8 cellular contexts compared by ENCODE assay signal in genomic region chr10:102773986-102774385, GRCh38. TPM values are rescaled to one million over a fixed set of nuclear protein-coding genes. Genes with fewer than 3 reads are reported as not detected.
DNase-seq lines count a peak whose midpoint lies in the region; ATAC-seq and TF ChIP-seq lines count a peak whose summit lies in the region.

No MANE protein-coding gene starts in this region.

- peaks cover 0 to 4% (median 0%) of the 10 kb centered on the region in 9 donors for H3K36me3 ChIP-seq in heart left ventricle
- no peaks in the 10 kb centered on the region for H3K36me3 ChIP-seq in sigmoid colon

- H3K27ac ChIP-seq in heart left ventricle (peak overlapping the region; percentile 86 to 99 (median 96)), sigmoid colon (peak overlapping the region; percentile 93 to 99 (median 95))

- H3K4me3 ChIP-seq in GM12865 (ENCODE audit: low read depth, low read length) (no peak overlapping the region), heart left ventricle (no peak overlapping the region), sigmoid colon (no peak overlapping the region)

- intact Hi-C loops in heart left ventricle (cut with DNase I) = loop anchor here in 1 of 10 donors (2.0 kb wide), 1 partner anchor 41 kb away; no protein-coding TSS in a partner anchor
- intact Hi-C loops in sigmoid colon (cut with DNase I) = loop anchor here (2.0 kb wide), 1 partner anchor 13 kb away; no protein-coding TSS in a partner anchor

- WGBS in heart left ventricle, 4 donors = 42 to 65% (median 47%) methylated on average over 4 to 5 of the region's 5 CpGs
- WGBS in sigmoid colon, 2 donors = 73 to 89% methylated on average over 5 of the region's 5 CpGs

- TF ChIP-seq CTCF in GM12865 (IDR thresholded peaks at IDR 0.05; ENCODE audit: insufficient read depth, low read depth, low read length, missing control alignments) (no peak), heart left ventricle (IDR thresholded peaks at IDR 0.05) (no peak), sigmoid colon (IDR thresholded peaks at IDR 0.05) (no peak)

- H3K9me3 ChIP-seq in heart left ventricle = no peaks in the 10 kb centered on the region
- H3K9me3 ChIP-seq in sigmoid colon = no peaks in the 10 kb centered on the region

- no peak for ATAC-seq in heart left ventricle
- ATAC-seq in GM18867 (IDR thresholded peaks at IDR 0.05; ENCODE audit: unreplicated experiment) = no peak

- DNase-seq in GM12865 (ENCODE audit: low read depth) (peak; percentile 24), RPMI7951 (ENCODE audit: low read depth) (peak; percentile 44), heart left ventricle (peak in 4 of 5 donors; percentile 44 to 64 (median 53)), sigmoid colon (no peak), OCI-M1 (lab: John Stamatoyannopoulos, UW) (no peak), ecto neural progenitor cell (ENCODE audit: low spot score) (no peak)
- no peak for DNase-seq in stimulated activated CD4-positive, alpha-beta T cell treated with anti-CD3 and anti-CD28 coated beads, Interleukin-4, amount 100 ng/mL, for 1 hour

- TF ChIP-seq POLR2A in heart left ventricle (IDR thresholded peaks at IDR 0.05) = no peak
- no peak for TF ChIP-seq POLR2A in sigmoid colon (IDR thresholded peaks at IDR 0.05)

- TF ChIP-seq EP300 in sigmoid colon (IDR thresholded peaks at IDR 0.05) = no peak

- H3K4me1 ChIP-seq in heart left ventricle = peaks cover 6 to 100% (median 70%) of the 10 kb centered on the region in 12 donors
- peaks cover 0 to 98% (median 78%) of the 10 kb centered on the region in 4 donors for H3K4me1 ChIP-seq in sigmoid colon

- H3K27me3 ChIP-seq in heart left ventricle = no peaks in the 10 kb centered on the region
- H3K27me3 ChIP-seq in sigmoid colon = no peaks in the 10 kb centered on the region

RNA-seq across cellular contexts. Expression of gene WBP1L, which starts 30.2 kb away (rescaled TPM):
- 16.8 and 22.5 TPM in 2 replicates for total RNA-seq in RPMI7951 (2014; rRNA removed; shearing (Covaris generic))
- 10 to 100 TPM; 18.5 to 75.1 (median 27.6) TPM for total RNA-seq in heart left ventricle
- polyA plus RNA-seq in heart left ventricle = 10 to 100 TPM; 10.7 to 28.5 TPM
- total RNA-seq in sigmoid colon = 100 to 1,000 TPM in 2 of 4 donors, 10 to 100 TPM in 2; 83.8 to 148 (median 115) TPM
- polyA plus RNA-seq in sigmoid colon = 10 to 100 TPM; 22.9 to 39.3 (median 25.8) TPM

RNA-seq across cellular contexts. Expression of gene SFXN2, which starts 59.5 kb away (rescaled TPM):
- 1.4 and 1.8 TPM in 2 replicates for total RNA-seq in RPMI7951 (2014; rRNA removed; shearing (Covaris generic))
- total RNA-seq in heart left ventricle = 1 to 10 TPM in 7 of 9 donors, under 1 TPM in 2; 0.50 to 7.2 (median 2.4) TPM
- 1 to 10 TPM; 1.8 to 5.9 TPM for polyA plus RNA-seq in heart left ventricle
- 1 to 10 TPM in 2 of 4 donors, under 1 TPM in 2; 0.66 to 6.1 (median 1.5) TPM for total RNA-seq in sigmoid colon
- 10 to 100 TPM in 1 of 3 donors, 1 to 10 TPM in 2; 2.4 to 11.6 (median 3.0) TPM for polyA plus RNA-seq in sigmoid colon

RNA-seq across cellular contexts. Expression of gene ARL3, which starts 59.8 kb away (rescaled TPM):
- total RNA-seq in RPMI7951 (2014; rRNA removed; shearing (Covaris generic)) = 11.1 and 12.3 TPM in 2 replicates
- total RNA-seq in heart left ventricle (10 to 100 TPM in 7 of 9 donors, 1 to 10 TPM in 2; 5.8 to 17.0 (median 12.6) TPM), sigmoid colon (10 to 100 TPM in 2 of 4 donors, 1 to 10 TPM in 2; 7.3 to 12.0 (median 9.3) TPM)
- polyA plus RNA-seq in heart left ventricle (10 to 100 TPM in 1 of 2 donors, 1 to 10 TPM in 1; 9.0 to 19.3 TPM), sigmoid colon (1 to 10 TPM; 4.6 to 8.4 (median 5.4) TPM)

Comparison
In these comparisons a context has a peak if more than half of its experiments do, and no peak if none do; other contexts are left out.
1. DNase-seq: peak in GM12865 (single experiment), RPMI7951 (single experiment) and heart left ventricle (4 of 5); none in sigmoid colon (single experiment), OCI-M1 (single experiment), ecto neural progenitor cell (single experiment) and stimulated activated CD4-positive, alpha-beta T cell treated with anti-CD3 and anti-CD28 coated beads, Interleukin-4, amount 100 ng/mL, for 1 hour (single experiment).